Comparison of ENCODE assay signal across 21 cellular contexts in genomic region chr10:132096863-132097478, GRCh38.
"Had no signal": no experiment of that assay in that cellular context is flagged by ENCODE, and none has a peak within 500 bp of the region (broad histone marks: within the 10 kb centered on the region; RNA-seq: fewer than 3 reads in every experiment).

No MANE protein-coding gene starts in this region.

- H3K36me3 Mint-ChIP-seq: activated CD4-positive, alpha-beta memory T cell treated with anti-CD3 and anti-CD28 coated beads for 36 hours; memory B cell had no signal

- H3K27me3 ChIP-seq: breast epithelium, colonic mucosa, upper lobe of left lung had no signal

- H3K27ac ChIP-seq: breast epithelium, colonic mucosa, esophagus muscularis mucosa, thoracic aorta, upper lobe of left lung had no signal

- H3K9me3 ChIP-seq: breast epithelium, colonic mucosa, esophagus muscularis mucosa, thoracic aorta, upper lobe of left lung had no signal

- H3K4me1 ChIP-seq: breast epithelium, colonic mucosa, upper lobe of left lung had no signal

- H3K36me3 ChIP-seq: breast epithelium, colonic mucosa, esophagus muscularis mucosa, thoracic aorta, upper lobe of left lung had no signal

- DNase-seq: activated B cell treated with CpG ODN at 0.5 μM for 24 hours; activated naive CD4-positive, alpha-beta T cell; activated T-cell treated with anti-CD3 and anti-CD28 coated beads, Interleukin-2, amount 50 U/mL, for 1 hour; amniotic stem cell; colonic mucosa; glutamatergic neuron; hippocampal formation; occipital lobe; stimulated activated CD4-positive, alpha-beta T cell treated with anti-CD3 and anti-CD28 coated beads, Interleukin-2, amount 100 ng/mL, for 48 hours; stimulated activated naive CD4-positive, alpha-beta T cell; T-helper 17 cell had no signal

- H3K9me3 Mint-ChIP-seq: activated B cell treated with CpG ODN at 0.5 μM for 24 hours; activated CD4-positive, alpha-beta memory T cell treated with anti-CD3 and anti-CD28 coated beads for 36 hours; activated T-helper 17 cell treated with anti-CD3 and anti-CD28 coated beads, Interleukin-2, amount 50 U/mL, for 72 hours; central memory CD8-positive, alpha-beta T cell had no signal

- H3K27ac Mint-ChIP-seq: activated B cell treated with CpG ODN at 0.5 μM for 24 hours; activated CD4-positive, alpha-beta memory T cell treated with anti-CD3 and anti-CD28 coated beads for 36 hours; activated CD4-positive, alpha-beta T cell treated with anti-CD3 and anti-CD28 coated beads for 36 hours; activated naive CD8-positive, alpha-beta T cell; activated T-helper 17 cell treated with anti-CD3 and anti-CD28 coated beads, Interleukin-2, amount 50 U/mL, for 72 hours; memory B cell; T-helper 17 cell had no signal

- H3K4me1 Mint-ChIP-seq: activated B cell treated with CpG ODN at 0.5 μM for 24 hours; activated CD4-positive, alpha-beta T cell treated with anti-CD3 and anti-CD28 coated beads for 36 hours; central memory CD8-positive, alpha-beta T cell; memory B cell; T-helper 17 cell had no signal

- ATAC-seq: T-helper 17 cell had no signal

- H3K4me3 ChIP-seq: breast epithelium, colonic mucosa, esophagus muscularis mucosa, thoracic aorta, upper lobe of left lung had no signal

- H3K4me3 Mint-ChIP-seq: activated B cell treated with CpG ODN at 0.5 μM for 24 hours; activated CD4-positive, alpha-beta memory T cell treated with anti-CD3 and anti-CD28 coated beads for 36 hours; activated CD4-positive, alpha-beta T cell treated with anti-CD3 and anti-CD28 coated beads for 36 hours; activated naive CD8-positive, alpha-beta T cell; activated T-helper 17 cell treated with anti-CD3 and anti-CD28 coated beads, Interleukin-2, amount 50 U/mL, for 72 hours; central memory CD8-positive, alpha-beta T cell; memory B cell; T-helper 17 cell had no signal
